In the genomic region with DNA sequence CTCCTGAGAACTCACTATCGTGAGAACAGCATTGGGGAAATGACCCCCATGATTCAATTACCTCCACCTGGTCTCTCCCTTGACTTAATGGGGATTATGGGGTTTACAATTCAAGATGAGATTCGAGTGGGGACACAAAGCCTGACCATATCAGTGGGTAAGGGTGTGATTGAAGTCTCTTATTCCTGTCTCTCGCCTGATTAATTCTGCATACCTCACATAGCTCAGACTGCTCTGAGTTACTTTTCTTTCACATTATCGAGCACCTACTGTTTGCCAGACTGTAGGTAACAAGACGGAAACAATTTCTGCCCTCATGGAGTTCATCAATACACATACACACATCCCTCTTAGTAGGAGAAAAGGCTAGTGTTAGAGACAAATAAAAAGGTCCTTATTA, we compare ENCODE assay signal across 29 cellular contexts.
"Had no signal": no experiment of that assay in that cellular context is flagged by ENCODE, and none has a peak within 500 bp of the region (broad histone marks: within the 10 kb centered on the region; RNA-seq: fewer than 3 reads in every experiment).

No MANE protein-coding gene starts in this region.

- H3K4me3 Mint-ChIP-seq: activated CD4-positive, alpha-beta memory T cell treated with anti-CD3 and anti-CD28 coated beads, Interleukin-2, amount 10 ng/mL, durations not matched to agents 7 days and 5 days; activated CD4-positive, alpha-beta T cell treated with anti-CD3 and anti-CD28 coated beads, Interleukin-2, amount 10 ng/mL, durations not matched to agents 7 days and 5 days; activated naive CD4-positive, alpha-beta T cell treated with anti-CD3 and anti-CD28 coated beads, Interleukin-2, amount 10 ng/mL, durations not matched to agents 7 days and 5 days; activated naive CD8-positive, alpha-beta T cell treated with anti-CD3 and anti-CD28 coated beads, Interleukin-2, amount 10 ng/mL, durations not matched to agents 7 days and 5 days; activated T-cell treated with anti-CD3 and anti-CD28 coated beads, Interleukin-2, amount 50 U/mL, for 24 hours; activated T-cell treated with anti-CD3 and anti-CD28 coated beads, Interleukin-2, amount 50 U/mL, for 72 hours; brain; central memory CD8-positive, alpha-beta T cell; dendritic cell treated with granulocyte-macrophage colony-stimulating factor and Interleukin-4, amounts not matched to agents 40 ng/mL and 50 ng/mL, for 4 days had no signal

- H3K27me3 ChIP-seq: ascending aorta, breast epithelium, dorsolateral prefrontal cortex, esophagus muscularis mucosa, foreskin keratinocyte, gastrocnemius medialis, heart left ventricle had no signal

- H3K4me1 ChIP-seq: ascending aorta, breast epithelium, esophagus muscularis mucosa, foreskin keratinocyte, gastrocnemius medialis, heart left ventricle had no signal

- H3K27ac Mint-ChIP-seq: activated CD4-positive, alpha-beta memory T cell treated with anti-CD3 and anti-CD28 coated beads, Interleukin-2, amount 10 ng/mL, durations not matched to agents 7 days and 5 days; activated CD4-positive, alpha-beta T cell treated with anti-CD3 and anti-CD28 coated beads, Interleukin-2, amount 10 ng/mL, durations not matched to agents 7 days and 5 days; activated naive CD4-positive, alpha-beta T cell treated with anti-CD3 and anti-CD28 coated beads, Interleukin-2, amount 10 ng/mL, durations not matched to agents 7 days and 5 days; activated naive CD4-positive, alpha-beta T cell treated with anti-CD3 and anti-CD28 coated beads, Interleukin-2, amount 50 U/mL, for 72 hours; activated naive CD8-positive, alpha-beta T cell treated with anti-CD3 and anti-CD28 coated beads, Interleukin-2, amount 10 ng/mL, durations not matched to agents 7 days and 5 days; activated T-cell treated with anti-CD3 and anti-CD28 coated beads, Interleukin-2, amount 50 U/mL, for 24 hours; activated T-cell treated with anti-CD3 and anti-CD28 coated beads, Interleukin-2, amount 50 U/mL, for 72 hours; brain; dendritic cell treated with granulocyte-macrophage colony-stimulating factor and Interleukin-4, amounts not matched to agents 40 ng/mL and 50 ng/mL, for 4 days had no signal

- H3K27ac ChIP-seq: ascending aorta, breast epithelium, coronary artery, dorsolateral prefrontal cortex, esophagus muscularis mucosa, foreskin keratinocyte, gastrocnemius medialis, heart left ventricle had no signal

- H3K36me3 ChIP-seq: ascending aorta, breast epithelium, gastrocnemius medialis had no signal

- H3K9me3 Mint-ChIP-seq: activated CD4-positive, alpha-beta memory T cell treated with anti-CD3 and anti-CD28 coated beads, Interleukin-2, amount 10 ng/mL, durations not matched to agents 7 days and 5 days; activated CD4-positive, alpha-beta T cell treated with anti-CD3 and anti-CD28 coated beads, Interleukin-2, amount 10 ng/mL, durations not matched to agents 7 days and 5 days; activated naive CD4-positive, alpha-beta T cell treated with anti-CD3 and anti-CD28 coated beads, Interleukin-2, amount 10 ng/mL, durations not matched to agents 7 days and 5 days; activated naive CD4-positive, alpha-beta T cell treated with anti-CD3 and anti-CD28 coated beads, Interleukin-2, amount 50 U/mL, for 72 hours; activated naive CD8-positive, alpha-beta T cell treated with anti-CD3 and anti-CD28 coated beads, Interleukin-2, amount 10 ng/mL, durations not matched to agents 7 days and 5 days; activated T-cell treated with anti-CD3 and anti-CD28 coated beads, Interleukin-2, amount 50 U/mL, for 24 hours; activated T-cell treated with anti-CD3 and anti-CD28 coated beads, Interleukin-2, amount 50 U/mL, for 72 hours; brain; central memory CD8-positive, alpha-beta T cell; dendritic cell treated with granulocyte-macrophage colony-stimulating factor and Interleukin-4, amounts not matched to agents 40 ng/mL and 50 ng/mL, for 4 days had no signal

- ATAC-seq: activated naive CD4-positive, alpha-beta T cell treated with anti-CD3 and anti-CD28 coated beads, Interleukin-2, amount 50 U/mL, for 72 hours; activated T-cell treated with anti-CD3 and anti-CD28 coated beads, Interleukin-2, amount 50 U/mL, for 72 hours; foreskin keratinocyte; gastrocnemius medialis; heart left ventricle had no signal

- DNase-seq: activated CD4-positive, alpha-beta memory T cell treated with anti-CD3 and anti-CD28 coated beads, Interleukin-2, amount 10 ng/mL, durations not matched to agents 7 days and 5 days; activated CD4-positive, alpha-beta T cell treated with anti-CD3 and anti-CD28 coated beads for 1 hour; activated CD4-positive, alpha-beta T cell treated with anti-CD3 and anti-CD28 coated beads for 4 hours; activated CD4-positive, alpha-beta T cell treated with anti-CD3 and anti-CD28 coated beads, Interleukin-2, amount 10 ng/mL, durations not matched to agents 7 days and 5 days; activated CD4-positive, alpha-beta T cell treated with anti-CD3 and anti-CD28 coated beads, Interleukin-2, amount 50 U/mL, for 4 hours; activated CD8-positive, alpha-beta memory T cell treated with anti-CD3 and anti-CD28 coated beads, Interleukin-2, amount 50 U/mL, for 48 hours; activated gamma-delta T cell; activated naive CD4-positive, alpha-beta T cell; activated naive CD4-positive, alpha-beta T cell treated with anti-CD3 and anti-CD28 coated beads, Interleukin-2, amount 10 ng/mL, durations not matched to agents 7 days and 5 days; activated naive CD8-positive, alpha-beta T cell treated with anti-CD3 and anti-CD28 coated beads, Interleukin-2, amount 10 ng/mL, durations not matched to agents 7 days and 5 days; activated T-cell treated with anti-CD3 and anti-CD28 coated beads for 4 hours; activated T-cell treated with anti-CD3 and anti-CD28 coated beads, Interleukin-2, amount 50 U/mL, for 24 hours; activated T-cell treated with anti-CD3 and anti-CD28 coated beads, Interleukin-2, amount 50 U/mL, for 72 hours; dorsolateral prefrontal cortex; effector memory CD4-positive, alpha-beta T cell; erythroblast; foreskin keratinocyte; gastrocnemius medialis; glutamatergic neuron; heart left ventricle; T-helper 2 cell had no signal

- H3K36me3 Mint-ChIP-seq: activated naive CD4-positive, alpha-beta T cell treated with anti-CD3 and anti-CD28 coated beads, Interleukin-2, amount 50 U/mL, for 72 hours; brain had no signal

- H3K9me3 ChIP-seq: ascending aorta, breast epithelium, esophagus muscularis mucosa, gastrocnemius medialis, heart left ventricle had no signal

- H3K27me3 Mint-ChIP-seq: activated CD4-positive, alpha-beta memory T cell treated with anti-CD3 and anti-CD28 coated beads, Interleukin-2, amount 10 ng/mL, durations not matched to agents 7 days and 5 days; activated CD4-positive, alpha-beta T cell treated with anti-CD3 and anti-CD28 coated beads, Interleukin-2, amount 10 ng/mL, durations not matched to agents 7 days and 5 days; activated naive CD4-positive, alpha-beta T cell treated with anti-CD3 and anti-CD28 coated beads, Interleukin-2, amount 10 ng/mL, durations not matched to agents 7 days and 5 days; activated naive CD8-positive, alpha-beta T cell treated with anti-CD3 and anti-CD28 coated beads, Interleukin-2, amount 10 ng/mL, durations not matched to agents 7 days and 5 days; activated T-cell treated with anti-CD3 and anti-CD28 coated beads, Interleukin-2, amount 50 U/mL, for 24 hours; brain; central memory CD8-positive, alpha-beta T cell; dendritic cell treated with granulocyte-macrophage colony-stimulating factor and Interleukin-4, amounts not matched to agents 40 ng/mL and 50 ng/mL, for 4 days had no signal

- H3K4me3 ChIP-seq: ascending aorta, breast epithelium, coronary artery, dorsolateral prefrontal cortex, esophagus muscularis mucosa, gastrocnemius medialis, heart left ventricle had no signal

- H3K4me1 Mint-ChIP-seq: activated CD4-positive, alpha-beta memory T cell treated with anti-CD3 and anti-CD28 coated beads, Interleukin-2, amount 10 ng/mL, durations not matched to agents 7 days and 5 days; activated naive CD8-positive, alpha-beta T cell treated with anti-CD3 and anti-CD28 coated beads, Interleukin-2, amount 10 ng/mL, durations not matched to agents 7 days and 5 days had no signal
